Comparison of ENCODE assay signal across 35 cellular contexts in genomic region chr7:42400373-42400772, GRCh38.
"Had no signal": no experiment of that assay in that cellular context is flagged by ENCODE, and none has a peak within 500 bp of the region (broad histone marks: within the 10 kb centered on the region; RNA-seq: fewer than 3 reads in every experiment).

No MANE protein-coding gene starts in this region.

- DNase-seq: activated CD4-positive, alpha-beta memory T cell treated with anti-CD3 and anti-CD28 coated beads for 36 hours; activated CD4-positive, alpha-beta T cell treated with anti-CD3 and anti-CD28 coated beads for 1 hour; activated CD4-positive, alpha-beta T cell treated with anti-CD3 and anti-CD28 coated beads for 36 hours; activated CD4-positive, alpha-beta T cell treated with anti-CD3 and anti-CD28 coated beads for 48 hours; activated CD4-positive, alpha-beta T cell treated with anti-CD3 and anti-CD28 coated beads, Interleukin-2, amount 10 ng/mL, durations not matched to agents 7 days and 5 days; activated CD4-positive, CD25-positive, alpha-beta regulatory T cell; activated CD8-positive, alpha-beta memory T cell treated with anti-CD3 and anti-CD28 coated beads, Interleukin-2, amount 50 U/mL, for 4 hours; activated CD8-positive, alpha-beta T cell treated with anti-CD3 and anti-CD28 coated beads for 36 hours; activated effector memory CD4-positive, alpha-beta T cell treated with anti-CD3 and anti-CD28 coated beads, Interleukin-2, amount 50 U/mL, for 16 hours; activated gamma-delta T cell treated with Interleukin-2 at 50 U/mL for 16 hours; activated naive CD4-positive, alpha-beta T cell; activated naive CD4-positive, alpha-beta T cell treated with anti-CD3 and anti-CD28 coated beads for 36 hours; activated naive CD4-positive, alpha-beta T cell treated with anti-CD3 and anti-CD28 coated beads, Interleukin-2, amount 50 U/mL, for 16 hours; activated naive CD8-positive, alpha-beta T cell treated with anti-CD3 and anti-CD28 coated beads for 36 hours; activated T-cell treated with anti-CD3 and anti-CD28 coated beads for 4 hours; activated T-cell treated with anti-CD3 and anti-CD28 coated beads, Interleukin-2, amount 50 U/mL, for 1 hour; activated T-cell treated with anti-CD3 and anti-CD28 coated beads, Interleukin-2, amount 50 U/mL, for 4 hours; activated T-cell treated with anti-CD3 and anti-CD28 coated beads, Interleukin-2, amount 50 U/mL, for 72 hours; adrenal gland; amniotic stem cell; aorta; body of pancreas; brain microvascular endothelial cell; central memory CD4-positive, alpha-beta T cell; T-helper 1 cell; T-helper 2 cell; T-helper 9 cell; WERI-Rb-1 had no signal

- H3K27ac ChIP-seq: adrenal gland, body of pancreas, brain microvascular endothelial cell, WERI-Rb-1 had no signal

- H3K4me3 ChIP-seq: adrenal gland, body of pancreas had no signal

- H3K27me3 ChIP-seq: adrenal gland, body of pancreas, breast epithelium had no signal

- FAIRE-seq: astrocyte, TTC549 had no signal

- H3K4me1 ChIP-seq: adrenal gland, body of pancreas, breast epithelium had no signal

- H3K9me3 ChIP-seq: adrenal gland, body of pancreas, breast epithelium had no signal

- ATAC-seq: activated CD4-positive, alpha-beta T cell treated with anti-CD3 and anti-CD28 coated beads for 36 hours; activated CD4-positive, CD25-positive, alpha-beta regulatory T cell treated with anti-CD3 and anti-CD28 coated beads, Interleukin-2, amount 50 U/mL, for 24 hours; activated CD8-positive, alpha-beta T cell treated with anti-CD3 and anti-CD28 coated beads for 36 hours; activated naive CD4-positive, alpha-beta T cell treated with anti-CD3 and anti-CD28 coated beads, Interleukin-2, amount 50 U/mL, for 72 hours; activated T-cell treated with anti-CD3 and anti-CD28 coated beads, Interleukin-2, amount 50 U/mL, for 4 hours; activated T-cell treated with anti-CD3 and anti-CD28 coated beads, Interleukin-2, amount 50 U/mL, for 72 hours; activated T-helper 17 cell treated with anti-CD3 and anti-CD28 coated beads, Interleukin-2, amount 50 U/mL, for 72 hours; body of pancreas; WTC11 had no signal

- H3K36me3 ChIP-seq: adrenal gland, brain microvascular endothelial cell, breast epithelium, WERI-Rb-1 had no signal
